Comparison of ENCODE assay signal across 2 cellular contexts in genomic region chr22:44288951-44289350, GRCh38.
TF ChIP-seq lines count a peak whose summit lies in the region.

No MANE protein-coding gene starts in this region.

TF ChIP-seq in HepG2, 621 proteins besides CTCF, POLR2A, EP300 and RAD21:
- no peak for TF ChIP-seq ZNF124 (CRISPR knock-in tag; IDR thresholded peaks at IDR 0.05)
- TF ChIP-seq ZBTB42 (CRISPR knock-in tag; IDR thresholded peaks at IDR 0.05), result no peak
- TF ChIP-seq RNF219 (CRISPR knock-in tag; IDR thresholded peaks at IDR 0.05), result no peak
- TF ChIP-seq NCOA2 (CRISPR knock-in tag; IDR thresholded peaks at IDR 0.05), result no peak
- TF ChIP-seq FOXC1 (CRISPR knock-in tag; IDR thresholded peaks at IDR 0.05; ENCODE audit: borderline replicate concordance), result no peak
- no peak for TF ChIP-seq GLMP (CRISPR knock-in tag; IDR thresholded peaks at IDR 0.05; ENCODE audit: borderline replicate concordance)
- no peak for TF ChIP-seq HMGXB4 (CRISPR knock-in tag; IDR thresholded peaks at IDR 0.05; ENCODE audit: borderline replicate concordance in 1 of 2, low read depth in 1 of 2)
- no peak for TF ChIP-seq SYNCRIP (IDR thresholded peaks at IDR 0.05; ENCODE audit: insufficient read depth, low read depth, low read length)
- no peak for TF ChIP-seq ZSCAN20 (CRISPR knock-in tag; IDR thresholded peaks at IDR 0.05; ENCODE audit: borderline replicate concordance)
- no peak for TF ChIP-seq SRSF9 (IDR thresholded peaks at IDR 0.05; ENCODE audit: borderline replicate concordance, insufficient read depth, low read depth, low read length, poor library complexity, severe bottlenecking)
- TF ChIP-seq SP1 (IDR thresholded peaks at IDR 0.05), result no peak
- TF ChIP-seq SP1 (CRISPR knock-in tag; IDR thresholded peaks at IDR 0.05), result no peak

TF ChIP-seq in H1, 55 proteins besides CTCF, POLR2A, EP300 and RAD21:
- TF ChIP-seq CEBPB (IDR thresholded peaks at IDR 0.05; ENCODE audit: low read depth, low read length) (no peak), ATF3 (IDR thresholded peaks at IDR 0.05; ENCODE audit: insufficient read depth, low read depth, low read length) (no peak), KDM4A (IDR thresholded peaks at IDR 0.05; ENCODE audit: low read depth, low read length, severe bottlenecking) (no peak), CBX5 (IDR thresholded peaks at IDR 0.05; ENCODE audit: low read depth, low read length) (no peak), NANOG (IDR thresholded peaks at IDR 0.05; ENCODE audit: insufficient read depth, low read depth, low read length, poor library complexity, severe bottlenecking) (no peak), BRCA1 (IDR thresholded peaks at IDR 0.05; ENCODE audit: low read depth, low read length) (no peak), FOSL1 (IDR thresholded peaks at IDR 0.05; ENCODE audit: insufficient read depth, low read depth, low read length) (no peak), CREB1 (IDR thresholded peaks at IDR 0.05) (no peak), HDAC2 (IDR thresholded peaks at IDR 0.05; ENCODE audit: borderline replicate concordance in 1 of 2, low read depth in 2 of 2, low read length in 2 of 2) (no peak), TBP (IDR thresholded peaks at IDR 0.05; ENCODE audit: low read depth, low read length) (no peak), MAX (IDR thresholded peaks at IDR 0.05) (no peak), SP2 (IDR thresholded peaks at IDR 0.05; ENCODE audit: low read length) (no peak), CHD7 (IDR thresholded peaks at IDR 0.05; ENCODE audit: insufficient replicate concordance, low read length) (no peak), ATF2 (IDR thresholded peaks at IDR 0.05; ENCODE audit: low read length) (no peak), GTF2F1 (IDR thresholded peaks at IDR 0.05; ENCODE audit: borderline replicate concordance, low read depth, low read length) (no peak), SRF (IDR thresholded peaks at IDR 0.05; ENCODE audit: low read depth, low read length) (no peak), NRF1 (IDR thresholded peaks at IDR 0.05; ENCODE audit: low read depth, low read length) (no peak), SIX5 (IDR thresholded peaks at IDR 0.05; ENCODE audit: low read depth, low read length) (no peak), TCF12 (IDR thresholded peaks at IDR 0.05; ENCODE audit: low read depth, low read length) (no peak), PHF8 (conservative IDR thresholded peaks at IDR 0.05; ENCODE audit: low read depth, low read length) (no peak)
TF ChIP-seq in H1: peak in this region for 0.
